In genomic region chr10:73871295-73871914, GRCh38 we compare ENCODE assay signal across 12 cellular contexts. TPM values are rescaled to one million over a fixed set of nuclear protein-coding genes. Genes with fewer than 3 reads are reported as not detected.
DNase-seq lines count a peak whose midpoint lies in the region; ATAC-seq and TF ChIP-seq lines count a peak whose summit lies in the region.
"Had no signal": no experiment of that assay in that cellular context is flagged by ENCODE, and none has a peak within 500 bp of the region (broad histone marks: within the 10 kb centered on the region; RNA-seq: fewer than 3 reads in every experiment).

No MANE protein-coding gene starts in this region.

- 0 out of 2 replicates have a peak, but pooled peaks cover 5% of the 10 kb centered on the region for H4K20me1 ChIP-seq in KMS-11 (ENCODE audit: insufficient read depth)

- peak overlapping the region; percentile 72; the same call in 1 of the 2 replicates for H3K4me2 ChIP-seq in KMS-11

- H3K27me3 ChIP-seq in KMS-11 (ENCODE audit: insufficient read depth, low read depth) (no peaks in the 10 kb centered on the region), dorsolateral prefrontal cortex (no peaks in the 10 kb centered on the region), neutrophil (no peaks in the 10 kb centered on the region)

- H3K4me3 ChIP-seq in KMS-11 (IDR thresholded peaks at IDR 0.05; ENCODE audit: insufficient read depth, low read depth, low read length) (no peak overlapping the region), dorsolateral prefrontal cortex (peak overlapping the region in 48 of 59 donors; percentile 6 to 91 (median 77)), neutrophil (ENCODE audit: low read depth in 1 of 2, low read length in 1 of 2) (peak overlapping the region in 1 of 2 experiments; percentile 3)

- H3K4me1 ChIP-seq in KMS-11 (ENCODE audit: low read depth, poor library complexity, severe bottlenecking) (peaks cover 49% of the 10 kb centered on the region), neutrophil (ENCODE audit: control insufficient read depth in 1 of 2, insufficient read depth in 1 of 2, low read depth in 1 of 2, low read length in 1 of 2) (peaks cover 78 to 82% of the 10 kb centered on the region in 2 experiments)

- H3K36me3 ChIP-seq in KMS-11 (ENCODE audit: insufficient read depth) (peaks cover 4% of the 10 kb centered on the region; the same call in 1 of the 2 replicates), neutrophil (peaks cover 47% of the 10 kb centered on the region)

- intact Hi-C loops in dorsolateral prefrontal cortex (cut with DNase I) = no loop called here

- H3K27ac ChIP-seq in C4-2B (peak overlapping the region; percentile 29; the same call in 1 of the 2 replicates), KMS-11 (no peak overlapping the region), dorsolateral prefrontal cortex (peak overlapping the region in 53 of 59 donors; percentile 11 to 94 (median 74)), neutrophil (peak overlapping the region; percentile 99)

- no peak overlapping the region for H3K9ac ChIP-seq in KMS-11

- ATAC-seq in HG03460 (IDR thresholded peaks at IDR 0.05; ENCODE audit: unreplicated experiment) (no peak), HG03175 (IDR thresholded peaks at IDR 0.05; ENCODE audit: unreplicated experiment) (no peak)

- TF ChIP-seq CTCF in C4-2B (conservative IDR thresholded peaks at IDR 0.05) = no peak
- TF ChIP-seq CTCF in KMS-11 (conservative IDR thresholded peaks at IDR 0.05; ENCODE audit: low read depth, low read length) = no peak
- TF ChIP-seq CTCF in dorsolateral prefrontal cortex (IDR thresholded peaks at IDR 0.05 in 54 of 56, conservative IDR thresholded peaks at IDR 0.05 in 2 of 56; ENCODE audit: low read depth in 1 of 56, partially characterized antibody in 56 of 56) = no peak
- no peak for TF ChIP-seq CTCF in neutrophil (IDR thresholded peaks at IDR 0.05)
- no peak for TF ChIP-seq CTCF in GM10266 (IDR thresholded peaks at IDR 0.05; ENCODE audit: control insufficient read depth, insufficient read depth, low read depth, missing control alignments)

- H2AFZ ChIP-seq in KMS-11 (ENCODE audit: low read depth) = no peak overlapping the region

- peaks cover 70% of the 10 kb centered on the region for H3K79me2 ChIP-seq in KMS-11 (ENCODE audit: insufficient read depth, low read depth)

- no peaks in the 10 kb centered on the region for H3K9me3 ChIP-seq in neutrophil

- DNase-seq in dorsolateral prefrontal cortex = no peak
- DNase-seq in GM10266 (ENCODE audit: extremely low spot score) = no peak
- no peak for DNase-seq in NCI-H510A treated with DMSO at 0.1 percent for 48 hours (lab: John Stamatoyannopoulos, UW)
- DNase-seq: activated CD4-positive, alpha-beta T cell treated with anti-CD3 and anti-CD28 coated beads, Interleukin-2, amount 50 U/mL, for 4 hours; KG1; NCI-H187 treated with DMSO at 0.1 percent for 48 hours; NK-92 treated with Interleukin-12 subunit alpha and Interleukin-12 subunit beta, amount 100 ng/mL, for 24 hours had no signal

RNA-seq across cellular contexts. Expression of gene CAMK2G, which starts 3.0 kb away (rescaled TPM):
- 100 to 1,000 TPM; 132 to 380 (median 250) TPM for total RNA-seq in dorsolateral prefrontal cortex

RNA-seq across cellular contexts. Expression of gene PLAU, which starts 39.5 kb away (rescaled TPM):
- total RNA-seq in dorsolateral prefrontal cortex = 1 to 10 TPM in 88 of 120 experiments, under 1 TPM in 31, not detected in 1; 0.37 to 7.2 (median 1.4) TPM
